In the genomic region with DNA sequence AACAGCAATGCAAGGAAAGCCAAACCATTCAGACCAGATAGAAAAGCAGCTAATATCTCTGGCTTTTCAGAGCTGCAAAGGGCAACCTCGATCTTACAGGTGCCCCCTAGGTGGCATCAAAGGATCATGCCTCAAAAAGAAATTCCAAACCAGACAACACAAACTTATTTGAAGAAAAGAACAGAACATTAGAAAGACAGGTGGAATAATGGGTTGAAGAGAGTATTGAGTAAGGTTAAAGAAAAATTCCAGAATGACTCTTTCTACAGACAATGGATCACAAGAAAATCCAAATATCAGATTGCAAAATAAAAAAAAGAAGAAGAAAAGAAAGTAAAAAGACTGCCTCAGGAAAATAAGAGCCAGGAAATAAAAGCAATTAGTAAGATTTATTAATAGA, we compare ENCODE assay signal across 9 cellular contexts.
DNase-seq lines count a peak whose midpoint lies in the region; ATAC-seq and TF ChIP-seq lines count a peak whose summit lies in the region.
"Had no signal": no experiment of that assay in that cellular context is flagged by ENCODE, and none has a peak within 500 bp of the region (broad histone marks: within the 10 kb centered on the region; RNA-seq: fewer than 3 reads in every experiment).

No MANE protein-coding gene starts in this region.

- TF ChIP-seq CTCF in LNCaP clone FGC (IDR thresholded peaks at IDR 0.05; ENCODE audit: control insufficient read depth, extremely low read depth, insufficient read depth) (peak; percentile 86), brain (conservative IDR thresholded peaks at IDR 0.05) (peak; percentile 76 to 78)

- peaks cover 12% of the 10 kb centered on the region for H3K36me3 Mint-ChIP-seq in brain
- peaks cover 17% of the 10 kb centered on the region for H3K36me3 Mint-ChIP-seq in activated CD4-positive, alpha-beta memory T cell treated with anti-CD3 and anti-CD28 coated beads for 36 hours

- POLR2A ChIA-PET in activated CD4-positive, alpha-beta memory T cell treated with anti-CD3 and anti-CD28 coated beads for 36 hours (lab: Charles Lee) = interaction anchor here (0.8 kb wide), 1 partner anchor 119 kb away, joined by 3 read pairs; no protein-coding TSS in a partner anchor

- DNase-seq in DMS53 treated with DMSO at 0.1 percent for 48 hours (lab: John Stamatoyannopoulos, UW; ENCODE audit: unreplicated experiment) = peak; percentile 40
- peak; percentile 17 for DNase-seq in LNCaP clone FGC (ENCODE audit: low read depth)
- DNase-seq in medulla oblongata (ENCODE audit: extremely low spot score) = peak; percentile 67
- no peak for DNase-seq in activated CD4-positive, alpha-beta memory T cell treated with anti-CD3 and anti-CD28 coated beads for 36 hours
- DNase-seq in kidney glomerular epithelial cell (lab: John Stamatoyannopoulos, UW) = no peak
- no peak for DNase-seq in stimulated activated CD4-positive, alpha-beta T cell treated with anti-CD3 and anti-CD28 coated beads, Interleukin-15, amount 100 ng/mL, for 24 hours

- peaks cover 2 to 7% (median 3%) of the 10 kb centered on the region in 5 experiments for H3K9me3 Mint-ChIP-seq in brain
- no peaks in the 10 kb centered on the region for H3K9me3 Mint-ChIP-seq in activated CD4-positive, alpha-beta memory T cell treated with anti-CD3 and anti-CD28 coated beads for 36 hours
- H3K9me3 Mint-ChIP-seq: IgD-negative memory B cell had no signal

- H3K4me3 Mint-ChIP-seq in brain = no peak overlapping the region
- no peak overlapping the region for H3K4me3 Mint-ChIP-seq in activated CD4-positive, alpha-beta memory T cell treated with anti-CD3 and anti-CD28 coated beads for 36 hours
- H3K4me3 Mint-ChIP-seq: IgD-negative memory B cell had no signal

- no peak overlapping the region for H3K4me3 ChIP-seq in LNCaP clone FGC (ENCODE audit: low read depth, low read length)

- intact Hi-C loops in activated CD4-positive, alpha-beta memory T cell treated with anti-CD3 and anti-CD28 coated beads for 36 hours (cut with micrococcal nuclease) = loop anchor here (1.0 to 10.0 kb wide), 2 partner anchors 118 to 260 kb away; no protein-coding TSS in a partner anchor

- peaks cover 19% of the 10 kb centered on the region for H3K4me1 Mint-ChIP-seq in brain
- peaks cover 19% of the 10 kb centered on the region for H3K4me1 Mint-ChIP-seq in activated CD4-positive, alpha-beta memory T cell treated with anti-CD3 and anti-CD28 coated beads for 36 hours (ENCODE audit: low read depth)

- peaks cover 4% of the 10 kb centered on the region for H3K27me3 Mint-ChIP-seq in brain
- no peaks in the 10 kb centered on the region for H3K27me3 Mint-ChIP-seq in activated CD4-positive, alpha-beta memory T cell treated with anti-CD3 and anti-CD28 coated beads for 36 hours
- H3K27me3 Mint-ChIP-seq: IgD-negative memory B cell had no signal

- CTCF ChIA-PET in activated CD4-positive, alpha-beta memory T cell treated with anti-CD3 and anti-CD28 coated beads for 36 hours (lab: Charles Lee) = interaction anchor here (0.7 to 5.4 kb wide), 24 partner anchors 8 to 820 kb away, joined by 3 to 39 read pairs (median 4); partner anchors contain the start of gene ELMO1

- no peak for ATAC-seq in GM21367 (IDR thresholded peaks at IDR 0.05; ENCODE audit: unreplicated experiment)

- no peak overlapping the region for H3K27ac Mint-ChIP-seq in brain
- no peak overlapping the region for H3K27ac Mint-ChIP-seq in activated CD4-positive, alpha-beta memory T cell treated with anti-CD3 and anti-CD28 coated beads for 36 hours
- H3K27ac Mint-ChIP-seq: IgD-negative memory B cell had no signal

Comparison
In these comparisons a context has a peak if more than half of its experiments do, and no peak if none do; other contexts are left out.
1. DNase-seq: peak in DMS53 treated with DMSO at 0.1 percent for 48 hours (single experiment), LNCaP clone FGC (single experiment) and medulla oblongata (single experiment); none in activated CD4-positive, alpha-beta memory T cell treated with anti-CD3 and anti-CD28 coated beads for 36 hours (single experiment), kidney glomerular epithelial cell (single experiment) and stimulated activated CD4-positive, alpha-beta T cell treated with anti-CD3 and anti-CD28 coated beads, Interleukin-15, amount 100 ng/mL, for 24 hours (single experiment).